In the genomic region with DNA sequence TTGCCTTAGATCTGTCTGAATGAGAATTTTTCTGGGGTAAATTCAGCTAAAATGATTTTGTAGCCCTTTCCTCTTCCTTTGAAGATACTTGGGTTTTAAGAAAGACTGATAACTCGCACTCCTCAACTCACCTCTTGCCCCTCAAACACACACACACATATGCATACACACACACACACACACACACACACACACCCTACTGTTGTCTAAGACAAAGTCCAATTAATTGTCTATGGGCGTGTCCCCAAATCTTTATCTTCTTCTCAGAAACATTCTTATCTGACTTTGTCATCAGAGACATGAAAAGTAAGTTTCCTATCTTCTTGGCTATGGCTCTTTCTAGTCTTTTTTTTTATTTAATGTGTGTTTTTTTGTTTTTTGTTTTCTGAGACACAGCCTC, we compare ENCODE assay signal across 27 cellular contexts.
"Had no signal": no experiment of that assay in that cellular context is flagged by ENCODE, and none has a peak within 500 bp of the region (broad histone marks: within the 10 kb centered on the region; RNA-seq: fewer than 3 reads in every experiment).

No MANE protein-coding gene starts in this region.

- H3K36me3 Mint-ChIP-seq: immature natural killer cell had no signal

- H3K4me1 ChIP-seq: colonic mucosa, esophagus squamous epithelium, gastrocnemius medialis, heart right ventricle, left lung, lower lobe of right lung had no signal

- H3K27ac ChIP-seq: colonic mucosa, epithelial cell of prostate, esophagus squamous epithelium, gastrocnemius medialis, heart right ventricle, left lung, lower lobe of right lung had no signal

- H3K4me3 Mint-ChIP-seq: dendritic cell treated with granulocyte-macrophage colony-stimulating factor and Interleukin-4, amounts not matched to agents 40 ng/mL and 50 ng/mL, for 4 days; effector memory CD8-positive, alpha-beta T cell; endodermal cell; immature natural killer cell had no signal

- ATAC-seq: effector memory CD8-positive, alpha-beta T cell; esophagus mucosa; gastrocnemius medialis; heart right ventricle; left cardiac atrium; left lung; left ventricle myocardium superior; lower lobe of right lung had no signal

- FAIRE-seq: endometrium, keratinocyte had no signal

- H3K9me3 ChIP-seq: colonic mucosa, esophagus squamous epithelium, gastrocnemius medialis, heart right ventricle, left lung, lower lobe of right lung had no signal

- DNase-seq: cerebellar nuclear complex; colonic mucosa; cortex of kidney; effector CD8-positive, alpha-beta T cell; effector memory CD8-positive, alpha-beta T cell; endodermal cell; erythroblast; esophagus squamous epithelium; foreskin fibroblast; foreskin melanocyte; gastrocnemius medialis; glutamatergic neuron; head of caudate nucleus; heart right ventricle; hypothalamus; immature natural killer cell; left cardiac atrium; left lung; left ventricle myocardium superior; lower lobe of right lung; mesenchymal stem cell; midbrain had no signal

- H3K27me3 ChIP-seq: colonic mucosa, gastrocnemius medialis had no signal

- H3K27ac Mint-ChIP-seq: dendritic cell treated with granulocyte-macrophage colony-stimulating factor and Interleukin-4, amounts not matched to agents 40 ng/mL and 50 ng/mL, for 4 days; effector memory CD8-positive, alpha-beta T cell; endodermal cell; immature natural killer cell had no signal

- H3K36me3 ChIP-seq: colonic mucosa, esophagus squamous epithelium, gastrocnemius medialis, heart right ventricle, left lung, lower lobe of right lung had no signal

- H3K4me1 Mint-ChIP-seq: immature natural killer cell had no signal

- H3K4me3 ChIP-seq: colonic mucosa, esophagus squamous epithelium, gastrocnemius medialis, heart right ventricle, left lung, lower lobe of right lung had no signal

- H3K9me3 Mint-ChIP-seq: dendritic cell treated with granulocyte-macrophage colony-stimulating factor and Interleukin-4, amounts not matched to agents 40 ng/mL and 50 ng/mL, for 4 days; effector memory CD8-positive, alpha-beta T cell; endodermal cell; immature natural killer cell had no signal
